In the genomic region with DNA sequence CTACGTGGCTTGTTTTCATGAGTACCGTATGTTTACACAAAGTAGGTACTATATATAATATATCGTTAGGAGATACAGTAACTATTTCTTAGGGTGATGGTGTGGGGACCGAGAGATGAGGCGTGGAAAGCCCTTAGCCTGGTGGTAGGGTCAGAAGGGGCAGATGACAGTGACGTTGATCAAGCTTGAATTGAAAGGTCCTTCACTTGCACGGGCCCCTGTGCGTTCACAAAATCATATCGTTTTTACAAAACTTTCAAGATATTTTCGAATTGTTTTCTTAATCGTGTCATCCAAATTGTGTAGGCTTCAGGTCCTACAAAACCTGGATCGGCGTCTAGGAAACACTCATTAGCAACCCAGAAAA, we compare ENCODE assay signal across 8 cellular contexts. TPM values are rescaled to one million over a fixed set of nuclear protein-coding genes. Genes with fewer than 3 reads are reported as not detected.
A peak's percentile ranks its signal among the peaks of the same experiment; 100 is the strongest.
DNase-seq lines count a peak whose midpoint lies in the region; ATAC-seq and TF ChIP-seq lines count a peak whose summit lies in the region.

No MANE protein-coding gene starts in this region.

- H3K36me3 ChIP-seq in left lung (no peaks in the 10 kb centered on the region), tibial artery (no peaks in the 10 kb centered on the region)

- peak overlapping the region; percentile 83 for H3K4me3 Mint-ChIP-seq in activated CD4-positive, alpha-beta T cell treated with anti-CD3 and anti-CD28 coated beads, Interleukin-2, amount 10 ng/mL, durations not matched to agents 24 days and 14 days

- H3K4me1 Mint-ChIP-seq in activated CD4-positive, alpha-beta T cell treated with anti-CD3 and anti-CD28 coated beads, Interleukin-2, amount 10 ng/mL, durations not matched to agents 24 days and 14 days = peaks cover 35% of the 10 kb centered on the region

- no peak for DNase-seq in activated CD4-positive, alpha-beta T cell treated with anti-CD3 and anti-CD28 coated beads, Interleukin-2, amount 10 ng/mL, durations not matched to agents 24 days and 14 days
- DNase-seq in activated CD4-positive, alpha-beta T cell treated with anti-CD3 and anti-CD28 coated beads for 1 hour = no peak
- DNase-seq in astrocyte of the spinal cord (ENCODE audit: low read depth, low spot score) (no peak), left lung (no peak), tibial artery (no peak), NCI-H1048 (lab: John Stamatoyannopoulos, UW) (no peak), SIG-M5 (lab: John Stamatoyannopoulos, UW) (no peak)

- ATAC-seq in left lung = no peak
- no peak for ATAC-seq in HG03135 (IDR thresholded peaks at IDR 0.05; ENCODE audit: unreplicated experiment)

- intact Hi-C loops in activated CD4-positive, alpha-beta T cell treated with anti-CD3 and anti-CD28 coated beads, Interleukin-2, amount 10 ng/mL, durations not matched to agents 24 days and 14 days (cut with micrococcal nuclease) = loop anchor here (5.0 kb wide), 3 partner anchors 230 to 545 kb away; a partner anchor contains a TSS
- intact Hi-C loops in left lung (cut with DNase I) (no loop called here), tibial artery (cut with DNase I; ENCODE audit: low total_unique reads) (loop anchor here (5.0 kb wide), 1 partner anchor 80 kb away; a partner anchor contains a TSS)

- H3K9me3 ChIP-seq in left lung (no peaks in the 10 kb centered on the region), tibial artery (no peaks in the 10 kb centered on the region)

- peaks cover 9% of the 10 kb centered on the region for H3K9me3 Mint-ChIP-seq in activated CD4-positive, alpha-beta T cell treated with anti-CD3 and anti-CD28 coated beads, Interleukin-2, amount 10 ng/mL, durations not matched to agents 24 days and 14 days

- peak overlapping the region; percentile 98 to 99 for H3K27ac ChIP-seq in left lung
- H3K27ac ChIP-seq in tibial artery = peak overlapping the region; percentile 94 to 96

- no peak for TF ChIP-seq CTCF in astrocyte of the spinal cord (IDR thresholded peaks at IDR 0.05; ENCODE audit: low read depth, low read length)
- TF ChIP-seq CTCF in left lung (IDR thresholded peaks at IDR 0.05) = no peak
- TF ChIP-seq CTCF in tibial artery (IDR thresholded peaks at IDR 0.05) = no peak

- peak overlapping the region; percentile 85 for H3K4me3 ChIP-seq in astrocyte of the spinal cord (ENCODE audit: low read depth, low read length)
- peak overlapping the region; percentile 69 to 76 for H3K4me3 ChIP-seq in left lung
- peak overlapping the region; percentile 81 to 94 for H3K4me3 ChIP-seq in tibial artery

- no peaks in the 10 kb centered on the region for H3K27me3 Mint-ChIP-seq in activated CD4-positive, alpha-beta T cell treated with anti-CD3 and anti-CD28 coated beads, Interleukin-2, amount 10 ng/mL, durations not matched to agents 24 days and 14 days

- in situ Hi-C loops in astrocyte of the spinal cord (cut with HindIII; ENCODE audit: low sequenced_read_pairs) = no loop called here

- H3K27ac Mint-ChIP-seq in activated CD4-positive, alpha-beta T cell treated with anti-CD3 and anti-CD28 coated beads, Interleukin-2, amount 10 ng/mL, durations not matched to agents 24 days and 14 days = peak overlapping the region; percentile 78

- H3K36me3 Mint-ChIP-seq in activated CD4-positive, alpha-beta T cell treated with anti-CD3 and anti-CD28 coated beads, Interleukin-2, amount 10 ng/mL, durations not matched to agents 24 days and 14 days (ENCODE audit: low read depth) = peaks cover 23% of the 10 kb centered on the region

- H3K4me1 ChIP-seq in left lung (peaks cover 13 to 35% of the 10 kb centered on the region in 2 donors), tibial artery (peaks cover 0 to 46% (median 21%) of the 10 kb centered on the region in 4 donors)

- H3K27me3 ChIP-seq in left lung (no peaks in the 10 kb centered on the region), tibial artery (no peaks in the 10 kb centered on the region)

RNA-seq across cellular contexts. Expression of a gene that starts 0.9 kb away (rescaled TPM):
- total RNA-seq in activated CD4-positive, alpha-beta T cell treated with anti-CD3 and anti-CD28 coated beads, Interleukin-2, amount 10 ng/mL, durations not matched to agents 24 days and 14 days = 17.7 and 17.8 TPM in 2 replicates
- 10 to 100 TPM; 27.8 to 31.4 TPM for total RNA-seq in left lung

Comparison
In these comparisons a context has a peak if more than half of its experiments do, and no peak if none do; other contexts are left out.
1. intact Hi-C loops: an anchor here in activated CD4-positive, alpha-beta T cell treated with anti-CD3 and anti-CD28 coated beads, Interleukin-2, amount 10 ng/mL, durations not matched to agents 24 days and 14 days (5.0 kb wide) and tibial artery (5.0 kb wide); none called in left lung.